In the genomic region with DNA sequence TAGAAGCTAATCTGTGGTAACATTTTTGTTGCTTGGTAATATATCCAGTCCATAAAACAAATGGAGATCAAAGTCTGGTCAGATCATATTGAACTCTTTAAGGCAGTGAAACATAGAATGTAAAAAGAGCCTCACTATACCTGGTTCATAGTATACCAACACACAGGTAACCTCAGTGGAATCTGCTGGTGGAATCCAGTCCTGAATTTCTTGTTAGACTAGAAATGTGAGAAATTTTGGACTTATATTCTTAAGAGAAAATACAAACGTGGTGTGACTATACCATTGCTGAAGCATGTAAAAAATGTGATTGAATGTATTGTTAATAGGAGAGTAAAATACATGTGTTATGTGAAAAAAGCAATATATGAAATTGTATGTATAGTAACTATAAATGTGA, we compare ENCODE assay signal across 18 cellular contexts.
"Had no signal": no experiment of that assay in that cellular context is flagged by ENCODE, and none has a peak within 500 bp of the region (broad histone marks: within the 10 kb centered on the region; RNA-seq: fewer than 3 reads in every experiment).

No MANE protein-coding gene starts in this region.

- ATAC-seq: activated CD4-positive, alpha-beta T cell treated with anti-CD3 and anti-CD28 coated beads for 36 hours; lower lobe of right lung; natural killer cell treated with Interleukin-12 subunit alpha and Interleukin-12 subunit beta and Interleukin-15 and Interleukin-18, amount 100 ng/mL, for 72 hours; WTC11 had no signal

- H3K9ac ChIP-seq: parathyroid adenoma had no signal

- H3K27ac ChIP-seq: lower lobe of right lung, neutrophil, parathyroid adenoma, sigmoid colon, thyroid gland had no signal

- H3K27me3 ChIP-seq: neutrophil, sigmoid colon, thyroid gland had no signal

- H3K4me1 ChIP-seq: lower lobe of right lung, parathyroid adenoma, sigmoid colon, thyroid gland had no signal

- H2AFZ ChIP-seq: parathyroid adenoma had no signal

- DNase-seq: activated CD4-positive, alpha-beta memory T cell treated with anti-CD3 and anti-CD28 coated beads for 36 hours; activated CD4-positive, alpha-beta T cell treated with anti-CD3 and anti-CD28 coated beads for 36 hours; activated T-cell treated with anti-CD3 and anti-CD28 coated beads for 4 hours; amniotic stem cell; dermis blood vessel endothelial cell; effector memory CD4-positive, alpha-beta T cell; foreskin melanocyte; glutamatergic neuron; hippocampal formation; lower lobe of right lung; sigmoid colon; stimulated activated CD8-positive, alpha-beta memory T cell treated with anti-CD3 and anti-CD28 coated beads, Interleukin-4, amount 100 ng/mL, for 48 hours; stimulated activated naive CD4-positive, alpha-beta T cell; thyroid gland had no signal

- H3K36me3 ChIP-seq: neutrophil, thyroid gland had no signal

- H3K9me3 ChIP-seq: lower lobe of right lung, neutrophil, sigmoid colon, thyroid gland had no signal

- H3K4me3 ChIP-seq: lower lobe of right lung, sigmoid colon, thyroid gland had no signal
